In genomic region chr4:188107931-188108843, GRCh38 we compare ENCODE assay signal across 16 cellular contexts. TPM values are rescaled to one million over a fixed set of nuclear protein-coding genes. Genes with fewer than 3 reads are reported as not detected.
DNase-seq lines count a peak whose midpoint lies in the region; ATAC-seq, FAIRE-seq and TF ChIP-seq lines count a peak whose summit lies in the region.
"Had no signal": no experiment of that assay in that cellular context is flagged by ENCODE, and none has a peak within 500 bp of the region (broad histone marks: within the 10 kb centered on the region; RNA-seq: fewer than 3 reads in every experiment).

No MANE protein-coding gene starts in this region.

- H3K4me1 ChIP-seq in A549 (peaks cover 47% of the 10 kb centered on the region), iPS-20b (ENCODE audit: insufficient read depth, low read length) (peaks cover 27% of the 10 kb centered on the region; the same call in 1 of the 2 replicates), PC-9 (replicated peaks; ENCODE audit: insufficient read depth) (no peaks in the 10 kb centered on the region), HepG2 (ENCODE audit: insufficient read depth, low read length) (no peaks in the 10 kb centered on the region)

- ATAC-seq in A549 (peak; percentile 32 to 56; a peak in 4 of 6 replicates), HepG2 (no peak), GM21390 (IDR thresholded peaks at IDR 0.05; ENCODE audit: unreplicated experiment) (no peak)
- ATAC-seq: activated CD4-positive, CD25-positive, alpha-beta regulatory T cell treated with anti-CD3 and anti-CD28 coated beads, Interleukin-2, amount 50 U/mL, for 24 hours had no signal

- H2AFZ ChIP-seq in PC-9 (no peak overlapping the region), HepG2 (ENCODE audit: low read length) (no peak overlapping the region)

- TF ChIP-seq EP300 in A549 (IDR thresholded peaks at IDR 0.05) (no peak), HepG2 (IDR thresholded peaks at IDR 0.05; ENCODE audit: low read depth in 2 of 2, low read length in 2 of 2) (no peak), HepG2 (CRISPR knock-in tag; IDR thresholded peaks at IDR 0.05; ENCODE audit: borderline replicate concordance) (no peak)

- peak overlapping the region; percentile 88 for H3K9ac ChIP-seq in iPS-20b (ENCODE audit: low read depth, low read length)
- H3K9ac ChIP-seq in HepG2 (ENCODE audit: insufficient read depth, low read depth, low read length): no peak overlapping the region

- POLR2A ChIA-PET in A549 (lab: Yijun Ruan, JAX): interaction anchor here (1.5 kb wide), 1 partner anchor 70 kb away, joined by 3 read pairs; no protein-coding TSS in a partner anchor
- POLR2A ChIA-PET in PC-9 (lab: Charles Lee; ENCODE audit: unreplicated experiment): no interaction called here
- POLR2A ChIA-PET in HepG2 (lab: Yijun Ruan, JAX): no interaction called here

- TF ChIP-seq RAD21 in A549 (conservative IDR thresholded peaks at IDR 0.05 in 1 of 2, IDR thresholded peaks at IDR 0.05 in 1 of 2) (no peak; a peak in 1 of 5 replicates), HepG2 (CRISPR knock-in tag; IDR thresholded peaks at IDR 0.05) (no peak)

- H3K27ac Mint-ChIP-seq in chondrocyte (ENCODE audit: unreplicated experiment): peak overlapping the region; percentile 79

- H3K36me3 ChIP-seq in iPS-20b (ENCODE audit: insufficient read depth, low read depth, low read length) (peaks cover 26% of the 10 kb centered on the region), PC-9 (ENCODE audit: low read depth) (no peaks in the 10 kb centered on the region), HepG2 (replicated peaks in 1 of 2; ENCODE audit: control insufficient read depth in 1 of 2, insufficient read depth in 2 of 2, low read length in 2 of 2) (no peaks in the 10 kb centered on the region)
- H3K36me3 ChIP-seq: thoracic aorta had no signal

- no peaks in the 10 kb centered on the region; the same call in 2 of the 3 replicates for H3K9me3 ChIP-seq in A549
- H3K9me3 ChIP-seq in iPS-20b (ENCODE audit: insufficient read depth, low read depth, low read length): no peaks in the 10 kb centered on the region
- no peaks in the 10 kb centered on the region for H3K9me3 ChIP-seq in PC-9 (ENCODE audit: insufficient read depth, low read depth)
- no peaks in the 10 kb centered on the region for H3K9me3 ChIP-seq in HepG2 (ENCODE audit: low read length)
- H3K9me3 ChIP-seq: thoracic aorta had no signal

- H3K36me3 Mint-ChIP-seq in chondrocyte (ENCODE audit: low read depth): peaks cover 1% of the 10 kb centered on the region

- DNase-seq in A549 (ENCODE audit: low read depth in 1 of 2, low spot score in 1 of 2) (peak; percentile 15 to 71), HT1080 (ENCODE audit: low read depth) (peak; percentile 48), chondrocyte (ENCODE audit: low spot score) (no peak), PC-9 (no peak), HepG2 (ENCODE audit: low spot score) (no peak), NCI-H1105 (lab: John Stamatoyannopoulos, UW) (no peak)
- DNase-seq: amygdala, DMS153, MV-4-11, NCI-H2227 treated with DMSO at 0.1 percent for 48 hours, nucleus accumbens had no signal

- H4K20me1 ChIP-seq in PC-9 (ENCODE audit: insufficient read depth) (no peaks in the 10 kb centered on the region), HepG2 (ENCODE audit: insufficient read depth, low read length) (no peaks in the 10 kb centered on the region)

- no peak for TF ChIP-seq CTCF in A549 (IDR thresholded peaks at IDR 0.05)
- TF ChIP-seq CTCF in chondrocyte (IDR thresholded peaks at IDR 0.05): no peak
- TF ChIP-seq CTCF in PC-9 (conservative IDR thresholded peaks at IDR 0.05): no peak
- no peak for TF ChIP-seq CTCF in HepG2 (CRISPR knock-in tag; IDR thresholded peaks at IDR 0.05)

- peaks cover 37% of the 10 kb centered on the region for H3K4me1 Mint-ChIP-seq in chondrocyte (ENCODE audit: low read depth)

- H3K27ac ChIP-seq in A549 (peak overlapping the region; percentile 90 to 93), iPS-20b (ENCODE audit: low read length) (peak overlapping the region; percentile 99), PC-9 (no peak overlapping the region), HepG2 (ENCODE audit: extremely low read length, insufficient read depth, low read length) (no peak overlapping the region)
- H3K27ac ChIP-seq: thoracic aorta had no signal

- H3K27me3 ChIP-seq in iPS-20b (ENCODE audit: insufficient read depth, low read length) (no peaks in the 10 kb centered on the region), PC-9 (ENCODE audit: insufficient read depth, low read depth) (no peaks in the 10 kb centered on the region), HepG2 (ENCODE audit: control insufficient read depth in 1 of 2, insufficient read depth in 2 of 2, low read length in 2 of 2) (no peaks in the 10 kb centered on the region; a peak in 1 of 5 replicates)

- FAIRE-seq in A549 (lab: Jason Lieb, UNC) (no peak), HepG2 (lab: Jason Lieb, UNC) (no peak)

- H3F3A ChIP-seq in PC-9 (ENCODE audit: insufficient read depth, low read depth): no peaks in the 10 kb centered on the region

- no peaks in the 10 kb centered on the region for H3K9me3 Mint-ChIP-seq in chondrocyte (ENCODE audit: low read depth)

- no peaks in the 10 kb centered on the region for H3K79me2 ChIP-seq in PC-9 (ENCODE audit: low read depth)
- H3K79me2 ChIP-seq in HepG2 (ENCODE audit: insufficient read depth, low read length): no peaks in the 10 kb centered on the region

- CTCF ChIA-PET in A549 (lab: Yijun Ruan, JAX): interaction anchor here (0.9 kb wide), 1 partner anchor 1159 kb away, joined by 3 read pairs; no protein-coding TSS in a partner anchor
- CTCF ChIA-PET in PC-9 (lab: Charles Lee): no interaction called here
- CTCF ChIA-PET in HepG2 (lab: Yijun Ruan, JAX; ENCODE audit: low intra/inter-chr PET ratio, low total read pairs): no interaction called here

- in situ Hi-C loops in HepG2 (cut with HindIII; ENCODE audit: extremely low pct_ligation_motif_present, low pct_unique_long_range_greater_than_20kb): no loop called here

- TF ChIP-seq POLR2A in A549 (IDR thresholded peaks at IDR 0.05; ENCODE audit: low read length) (no peak), HepG2 (IDR thresholded peaks at IDR 0.05; ENCODE audit: insufficient read depth in 1 of 2, low read depth in 2 of 2, low read length in 2 of 2) (no peak)

- H3K4me2 ChIP-seq in A549: peak overlapping the region; percentile 72
- H3K4me2 ChIP-seq in PC-9: no peak overlapping the region
- no peak overlapping the region for H3K4me2 ChIP-seq in HepG2 (ENCODE audit: low read depth, low read length)

- WGBS in A549 (ENCODE audit: missing lambda C conversion rate): 23% methylated on average over 10 of the region's 10 CpGs
- WGBS in HepG2 (ENCODE audit: low lambda C conversion rate): 6% methylated on average over 10 of the region's 10 CpGs

- no TSS peak for BruUV-seq in PC-9 (replicated peaks; lab: Mats Ljungman, UMichigan)
- no TSS peak for BruUV-seq in HepG2 (replicated peaks; lab: Mats Ljungman, UMichigan)

- H3K9me2 ChIP-seq in PC-9 (ENCODE audit: insufficient read depth): no peaks in the 10 kb centered on the region

- no peak overlapping the region for H3K4me3 Mint-ChIP-seq in chondrocyte (ENCODE audit: unreplicated experiment)

- H3K4me3 ChIP-seq in A549 (peak overlapping the region; percentile 52), iPS-20b (ENCODE audit: low read length) (peak overlapping the region; percentile 71), PC-9 (no peak overlapping the region), HepG2 (replicated peaks in 1 of 3; ENCODE audit: insufficient read depth in 1 of 3, low read depth in 2 of 3, low read length in 3 of 3) (no peak overlapping the region)
- H3K4me3 ChIP-seq: thoracic aorta had no signal

- no peaks in the 10 kb centered on the region for H3K27me3 Mint-ChIP-seq in chondrocyte (ENCODE audit: low read depth)

- intact Hi-C loops in PC-9 (cut with micrococcal nuclease; ENCODE audit: unreplicated experiment) (no loop called here), HepG2 (cut with micrococcal nuclease; ENCODE audit: unreplicated experiment) (no loop called here)

RNA-seq across cellular contexts. Expression of gene TRIML2, which starts 1.2 kb away (rescaled TPM):
- polyA plus RNA-seq in A549 (2011; rRNA removed) (50.9 and 53.7 TPM in 2 replicates), A549 (2017; fragmentation: RNase III; extraction: RNeasy Plus Mini Kit Qiagen cat#74134 plus additional on column Dnase treatment) (56.2 to 58.1 TPM (median 56.9 TPM) in 3 replicates), HepG2 (2011; rRNA removed) (not detected in 2 replicates)
- 46.2 and 49.6 TPM in 2 replicates for polyA plus RNA-seq in A549 (2012; cell fraction: cytosol; rRNA removed)
- polyA plus RNA-seq in A549 (2012; cell fraction: nucleus; rRNA removed): 91.1 and 125 TPM in 2 replicates
- polyA minus RNA-seq in A549 (2011; rRNA and poly(A)+ RNA removed): 15.5 and 16.2 TPM in 2 replicates
- total RNA-seq in HT1080 (2014; rRNA removed; shearing (Covaris generic)): 1.7 and 3.1 TPM in 2 replicates
- 8.8 and 11.2 TPM in 2 replicates for polyA plus RNA-seq in HT1080 (2015; cell fraction: cytosol; rRNA removed)
- 37.5 and 46.0 TPM in 2 replicates for polyA plus RNA-seq in HT1080 (2015; cell fraction: nucleus; rRNA removed)
- total RNA-seq in chondrocyte (1.1 to 2.8 TPM (median 1.6 TPM) in 3 replicates), PC-9 (2021) (0.28 TPM in 1 of 2 replicates, not detected in the other), HepG2 (2016; rRNA removed; fragmentation: Illumina TruSeq; extraction: Trizol) (not detected in 2 replicates)
- not detected in 2 replicates for total RNA-seq in HepG2 (2016; cell fraction: cytosol; rRNA removed; fragmentation: Illumina TruSeq; extraction: Trizol; ENCODE audit: low read depth)
- not detected in 2 replicates for total RNA-seq in HepG2 (2016; cell fraction: insoluble cytoplasmic fraction; rRNA removed; fragmentation: Illumina TruSeq; extraction: Trizol)
- not detected in 2 replicates for total RNA-seq in HepG2 (2016; cell fraction: membrane; rRNA removed; fragmentation: Illumina TruSeq; extraction: Trizol)
- total RNA-seq in HepG2 (2016; cell fraction: nucleus; rRNA removed; fragmentation: Illumina TruSeq; extraction: Trizol): not detected in 2 replicates
- polyA plus RNA-seq in HepG2 (2011; cell fraction: cytosol; rRNA removed): not detected in 2 replicates
- not detected in 2 replicates for polyA plus RNA-seq in HepG2 (2011; cell fraction: nucleus; rRNA removed)
- not detected in 2 replicates for polyA plus RNA-seq in HepG2 (2012)
- polyA plus RNA-seq in HepG2 (2016; cell fraction: cytosol; fragmentation: Illumina TruSeq; extraction: Trizol; ENCODE audit: low read depth): not detected in 2 replicates
- not detected in 2 replicates for polyA plus RNA-seq in HepG2 (2016; cell fraction: insoluble cytoplasmic fraction; fragmentation: Illumina TruSeq; extraction: Trizol; ENCODE audit: low read depth)
- not detected in 2 replicates for polyA plus RNA-seq in HepG2 (2016; cell fraction: membrane; fragmentation: Illumina TruSeq; extraction: Trizol; ENCODE audit: low read depth)
- polyA plus RNA-seq in HepG2 (2016; cell fraction: nucleus; fragmentation: Illumina TruSeq; extraction: Trizol; ENCODE audit: insufficient read depth, low read depth): not detected in 2 replicates
- polyA minus RNA-seq in HepG2 (2011; rRNA and poly(A)+ RNA removed; ENCODE audit: low replicate concordance): 6.2 TPM in 1 of 2 replicates, not detected in the other
- polyA minus RNA-seq in HepG2 (2011; cell fraction: cytosol; rRNA and poly(A)+ RNA removed): not detected in 2 replicates
- 0.39 TPM in 1 of 2 replicates, not detected in the other for polyA minus RNA-seq in HepG2 (2011; cell fraction: nucleus; rRNA and poly(A)+ RNA removed)
- total RNA-seq: OCI-LY7, thoracic aorta had no signal

RNA-seq across cellular contexts. Expression of gene TRIML1, which starts 31.1 kb away (rescaled TPM):
- polyA plus RNA-seq in A549 (2011; rRNA removed): not detected in 2 replicates
- not detected in 2 replicates for polyA plus RNA-seq in A549 (2012; cell fraction: cytosol; rRNA removed)
- polyA plus RNA-seq in A549 (2012; cell fraction: nucleus; rRNA removed): not detected in 2 replicates
- not detected in 3 replicates for polyA plus RNA-seq in A549 (2017; fragmentation: RNase III; extraction: RNeasy Plus Mini Kit Qiagen cat#74134 plus additional on column Dnase treatment)
- polyA minus RNA-seq in A549 (2011; rRNA and poly(A)+ RNA removed): not detected in 2 replicates
- total RNA-seq in HT1080 (2014; rRNA removed; shearing (Covaris generic)): not detected in 2 replicates
- 0.25 TPM in 1 of 2 replicates, not detected in the other for polyA plus RNA-seq in HT1080 (2015; cell fraction: cytosol; rRNA removed)
- not detected in 2 replicates for polyA plus RNA-seq in HT1080 (2015; cell fraction: nucleus; rRNA removed)
- total RNA-seq in chondrocyte: not detected in 3 replicates
- total RNA-seq in PC-9 (2021): not detected in 2 replicates
- not detected in 2 replicates for total RNA-seq in HepG2 (2016; rRNA removed; fragmentation: Illumina TruSeq; extraction: Trizol)
- total RNA-seq in HepG2 (2016; cell fraction: cytosol; rRNA removed; fragmentation: Illumina TruSeq; extraction: Trizol; ENCODE audit: low read depth): not detected in 2 replicates
- not detected in 2 replicates for total RNA-seq in HepG2 (2016; cell fraction: insoluble cytoplasmic fraction; rRNA removed; fragmentation: Illumina TruSeq; extraction: Trizol)
- not detected in 2 replicates for total RNA-seq in HepG2 (2016; cell fraction: membrane; rRNA removed; fragmentation: Illumina TruSeq; extraction: Trizol)
- not detected in 2 replicates for total RNA-seq in HepG2 (2016; cell fraction: nucleus; rRNA removed; fragmentation: Illumina TruSeq; extraction: Trizol)
- polyA plus RNA-seq in HepG2 (2011; rRNA removed): not detected in 2 replicates
- not detected in 2 replicates for polyA plus RNA-seq in HepG2 (2011; cell fraction: cytosol; rRNA removed)
- polyA plus RNA-seq in HepG2 (2011; cell fraction: nucleus; rRNA removed): not detected in 2 replicates
- polyA plus RNA-seq in HepG2 (2012): not detected in 2 replicates
- polyA plus RNA-seq in HepG2 (2016; cell fraction: cytosol; fragmentation: Illumina TruSeq; extraction: Trizol; ENCODE audit: low read depth): not detected in 2 replicates
- not detected in 2 replicates for polyA plus RNA-seq in HepG2 (2016; cell fraction: insoluble cytoplasmic fraction; fragmentation: Illumina TruSeq; extraction: Trizol; ENCODE audit: low read depth)
- not detected in 2 replicates for polyA plus RNA-seq in HepG2 (2016; cell fraction: membrane; fragmentation: Illumina TruSeq; extraction: Trizol; ENCODE audit: low read depth)
- not detected in 2 replicates for polyA plus RNA-seq in HepG2 (2016; cell fraction: nucleus; fragmentation: Illumina TruSeq; extraction: Trizol; ENCODE audit: insufficient read depth, low read depth)
- not detected in 2 replicates for polyA minus RNA-seq in HepG2 (2011; rRNA and poly(A)+ RNA removed; ENCODE audit: low replicate concordance)
- polyA minus RNA-seq in HepG2 (2011; cell fraction: cytosol; rRNA and poly(A)+ RNA removed): not detected in 2 replicates
- polyA minus RNA-seq in HepG2 (2011; cell fraction: nucleus; rRNA and poly(A)+ RNA removed): not detected in 2 replicates
- total RNA-seq: OCI-LY7, thoracic aorta had no signal

Comparison
In these comparisons a context has a peak if more than half of its experiments do, and no peak if none do; other contexts are left out.
1. ATAC-seq: peak in A549 (2 of 2); none in HepG2 (single experiment) and GM21390 (single experiment).
2. DNase-seq: peak in A549 (2 of 2) and HT1080 (single experiment); none in chondrocyte (single experiment), PC-9 (0 of 2), HepG2 (single experiment) and NCI-H1105 (single experiment).
3. H3K27ac ChIP-seq: peak in A549 (2 of 2) and iPS-20b (single experiment); none in PC-9 (single experiment) and HepG2 (single experiment).
4. H3K4me3 ChIP-seq: peak in A549 (single experiment) and iPS-20b (single experiment); none in PC-9 (single experiment) and HepG2 (0 of 3).